In the genomic region with DNA sequence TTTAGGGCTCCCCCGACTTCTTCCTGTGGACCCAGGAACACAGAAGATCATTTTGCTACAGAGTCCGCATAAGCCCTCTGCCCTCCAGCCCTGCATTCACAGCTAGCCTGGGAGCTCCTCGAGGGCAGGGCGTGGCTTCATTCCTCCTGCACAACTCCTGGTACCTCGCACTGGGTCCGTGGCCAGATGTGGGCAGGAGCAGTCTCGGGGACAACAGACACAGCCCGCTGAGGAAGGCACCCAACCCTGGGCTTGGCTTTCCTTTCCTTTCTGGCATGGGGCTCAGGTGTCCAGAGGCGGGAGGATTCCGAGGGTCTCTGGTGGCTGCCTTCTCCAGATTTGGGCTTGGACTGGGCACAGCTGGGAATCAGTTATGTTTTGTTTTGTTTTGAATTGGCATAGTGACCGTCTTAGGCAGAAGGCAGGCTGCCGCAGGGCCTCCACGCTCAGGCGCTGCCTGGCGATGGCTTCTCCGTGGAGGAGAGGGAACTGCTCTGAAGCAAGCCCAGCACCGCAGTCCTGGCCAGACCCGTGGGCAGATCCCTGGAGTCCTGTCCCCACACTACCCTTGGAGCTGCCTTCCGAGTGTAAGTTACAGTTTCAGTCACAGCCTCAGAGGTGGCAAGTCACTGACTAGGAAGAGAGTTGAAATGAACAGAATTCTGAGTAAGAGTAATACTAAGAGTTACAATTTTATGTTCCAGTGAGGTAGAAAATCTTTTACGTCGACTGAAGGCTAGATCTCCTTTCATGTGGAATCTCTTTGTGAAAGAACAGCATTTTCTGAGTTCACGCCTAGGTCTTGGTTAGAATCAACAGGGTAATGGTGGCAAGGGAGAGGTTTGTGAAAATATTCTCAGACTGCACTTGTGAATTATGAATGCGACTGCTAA, we compare ENCODE assay signal across 11 cellular contexts. TPM values are rescaled to one million over a fixed set of nuclear protein-coding genes. Genes with fewer than 3 reads are reported as not detected.
DNase-seq lines count a peak whose midpoint lies in the region; TF ChIP-seq lines count a peak whose summit lies in the region.
"Had no signal": no experiment of that assay in that cellular context is flagged by ENCODE, and none has a peak within 500 bp of the region (broad histone marks: within the 10 kb centered on the region; RNA-seq: fewer than 3 reads in every experiment).

No MANE protein-coding gene starts in this region.

- H3K4me3 Mint-ChIP-seq in nephron, result no peak overlapping the region
- H3K4me3 Mint-ChIP-seq: neural crest cell had no signal

- peaks cover 13% of the 10 kb centered on the region for H3K36me3 ChIP-seq in thymus (ENCODE audit: control insufficient read depth, insufficient read depth)
- H3K36me3 ChIP-seq in WERI-Rb-1, result no peaks in the 10 kb centered on the region

- 80% methylated on average over 23 of the region's 23 CpGs for WGBS in thymus

- H3K36me3 Mint-ChIP-seq in nephron (ENCODE audit: low read depth), result no peaks in the 10 kb centered on the region

- H3K27ac ChIP-seq in caudate nucleus (ENCODE audit: low read depth, low read length), result peak overlapping the region; percentile 68
- H3K27ac ChIP-seq in thymus (ENCODE audit: low read depth), result peak overlapping the region; percentile 87
- no peak overlapping the region for H3K27ac ChIP-seq in WERI-Rb-1

- peaks cover 70% of the 10 kb centered on the region for H3K4me1 Mint-ChIP-seq in nephron

- no peak overlapping the region for H3K4me3 ChIP-seq in thymus (ENCODE audit: low read length)
- no peak overlapping the region for H3K4me3 ChIP-seq in WERI-Rb-1 (ENCODE audit: low read depth, low read length)

- peak overlapping the region; percentile 27 to 99 (median 97) for H3K27ac Mint-ChIP-seq in nephron

- H3K4me1 ChIP-seq in thymus (ENCODE audit: control insufficient read depth, insufficient read depth, low read length), result peaks cover 38% of the 10 kb centered on the region

- no peaks in the 10 kb centered on the region for H3K27me3 Mint-ChIP-seq in nephron (ENCODE audit: low read depth)

- no peaks in the 10 kb centered on the region for H3K9me3 Mint-ChIP-seq in nephron
- H3K9me3 Mint-ChIP-seq: neural crest cell had no signal

- TF ChIP-seq CTCF in nephron (IDR thresholded peaks at IDR 0.05; ENCODE audit: unreplicated experiment in 3 of 3), result no peak
- TF ChIP-seq CTCF in WERI-Rb-1 (IDR thresholded peaks at IDR 0.05; ENCODE audit: low read depth, low read length), result no peak

- H3K27me3 ChIP-seq in thymus (ENCODE audit: control insufficient read depth, insufficient read depth) (no peaks in the 10 kb centered on the region), WERI-Rb-1 (ENCODE audit: insufficient read depth, low read depth, severe bottlenecking) (no peaks in the 10 kb centered on the region)

- H3K9me3 ChIP-seq in thymus (ENCODE audit: control insufficient read depth) (no peaks in the 10 kb centered on the region), WERI-Rb-1 (ENCODE audit: severe bottlenecking) (no peaks in the 10 kb centered on the region)

- peak; percentile 79 for DNase-seq in activated CD8-positive, alpha-beta memory T cell treated with anti-CD3 and anti-CD28 coated beads, Interleukin-2, amount 50 U/mL, for 48 hours
- peak in 1 of 61 donors; percentile 20 for DNase-seq in caudate nucleus (lab: John Stamatoyannopoulos, UW)
- no peak for DNase-seq in SIG-M5 (lab: John Stamatoyannopoulos, UW)
- DNase-seq in WERI-Rb-1, result no peak
- DNase-seq in NCI-H748 treated with DMSO at 0.1 percent for 48 hours (lab: John Stamatoyannopoulos, UW), result no peak
- DNase-seq: GDM1, NCI-H1105 treated with DMSO at 0.1 percent for 48 hours, SHP77 had no signal

RNA-seq across cellular contexts. Expression of gene LDLRAD4, which starts 47.9 kb away (rescaled TPM):
- 46.9 TPM for polyA plus RNA-seq in thymus
